25 cellular contexts compared by ENCODE assay signal in the genomic region with DNA sequence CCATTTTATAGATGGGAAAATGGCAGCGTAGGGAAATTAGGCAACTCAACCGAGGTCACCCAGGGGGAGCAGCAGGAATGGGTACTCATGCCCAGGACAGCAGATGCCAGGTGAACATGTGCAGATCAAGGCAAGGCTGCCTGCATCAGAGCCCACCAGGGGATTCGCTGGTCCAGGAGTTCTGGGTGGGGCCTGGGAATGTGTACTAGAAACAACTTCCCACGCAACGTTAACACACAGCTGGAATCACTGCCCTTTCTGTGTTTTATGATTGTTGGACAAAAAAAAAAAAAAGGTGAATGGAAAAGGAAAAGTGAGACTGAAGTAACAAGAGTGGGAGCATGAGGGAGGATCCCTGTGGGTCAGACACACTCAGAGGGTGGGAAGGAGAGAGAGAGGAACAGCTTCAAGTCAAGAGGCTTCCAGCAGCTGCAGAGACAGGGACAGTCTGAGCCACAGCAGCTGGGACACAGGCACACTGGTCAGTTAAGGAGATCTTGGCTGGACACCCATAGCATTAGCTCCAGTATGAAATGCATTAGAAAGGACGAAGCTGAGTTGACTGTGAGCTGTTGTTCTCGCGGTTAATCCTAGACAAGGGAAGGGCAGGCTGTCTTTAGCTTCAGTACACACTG.
DNase-seq lines count a peak whose midpoint lies in the region; ATAC-seq, FAIRE-seq and TF ChIP-seq lines count a peak whose summit lies in the region.
"Had no signal": no experiment of that assay in that cellular context is flagged by ENCODE, and none has a peak within 500 bp of the region (broad histone marks: within the 10 kb centered on the region; RNA-seq: fewer than 3 reads in every experiment).

No MANE protein-coding gene starts in this region.

- in situ Hi-C loops in gastrocnemius medialis (cut with MboI; ENCODE audit: low sequenced_read_pairs in 4 of 4) (no loop called here), transverse colon (cut with MboI; ENCODE audit: low pct_ligation_motif_present in 1 of 4, low pct_unique_long_range_greater_than_20kb in 1 of 4, low sequenced_read_pairs in 3 of 4) (no loop called here)

- no peak overlapping the region for H4K91ac ChIP-seq in H1 (replicated peaks; ENCODE audit: insufficient read length, low read length)

- ATAC-seq in gastrocnemius medialis (peak; percentile 34 to 42), GM19035 (IDR thresholded peaks at IDR 0.05; ENCODE audit: unreplicated experiment) (no peak)
- ATAC-seq: natural killer cell, WTC11 had no signal

- no peak overlapping the region for H4K5ac ChIP-seq in H1 (ENCODE audit: insufficient read length, low read depth, low read length)

- H3K4ac ChIP-seq in H1 (replicated peaks; ENCODE audit: insufficient read length, low read depth, low read length) = no peak overlapping the region

- H3K14ac ChIP-seq in H1 (ENCODE audit: insufficient read length) = no peak overlapping the region

- peak overlapping the region; percentile 47 for H3K27ac Mint-ChIP-seq in HFFc6
- H3K27ac Mint-ChIP-seq in MCF 10A (ENCODE audit: low read depth, unreplicated experiment) = no peak overlapping the region
- H3K27ac Mint-ChIP-seq: activated naive CD4-positive, alpha-beta T cell treated with anti-CD3 and anti-CD28 coated beads for 36 hours; natural killer cell; progenitor cell of endocrine pancreas; WTC11 had no signal

- TF ChIP-seq RAD21 in H1 (IDR thresholded peaks at IDR 0.05 in 1 of 2, conservative IDR thresholded peaks at IDR 0.05 in 1 of 2; ENCODE audit: low read depth in 2 of 2, low read length in 2 of 2) = no peak

- no peak overlapping the region for H2BK15ac ChIP-seq in H1 (ENCODE audit: low read length)

- FAIRE-seq in H1 (lab: Jason Lieb, UNC) = no peak

- H3K4me3 ChIP-seq in H1 (ENCODE audit: extremely low read depth in 1 of 4, insufficient read depth in 2 of 4, low read depth in 3 of 4, low read length in 4 of 4) (no peak overlapping the region), gastrocnemius medialis (no peak overlapping the region), transverse colon (no peak overlapping the region)
- H3K4me3 ChIP-seq: BLaER1 treated with 17β-estradiol and CSF1 and Interleukin-3, amounts not matched to agents 10 nM and 100 nM had no signal

- no peak overlapping the region for H3K18ac ChIP-seq in H1 (ENCODE audit: extremely low read depth, low read length)

- no peaks in the 10 kb centered on the region for H4K20me1 ChIP-seq in H1 (replicated peaks in 1 of 2; ENCODE audit: control insufficient read depth in 1 of 2, insufficient read depth in 2 of 2, low read length in 2 of 2)

- peaks cover 73% of the 10 kb centered on the region for H3K4me1 Mint-ChIP-seq in HFFc6 (ENCODE audit: low read depth)
- peaks cover 20% of the 10 kb centered on the region for H3K4me1 Mint-ChIP-seq in MCF 10A (ENCODE audit: insufficient read depth, unreplicated experiment)
- H3K4me1 Mint-ChIP-seq: natural killer cell had no signal

- H3K27me3 ChIP-seq in H1 (replicated peaks in 1 of 4; ENCODE audit: control insufficient read depth in 3 of 4, extremely low read depth in 1 of 4, insufficient read depth in 3 of 4, low read length in 3 of 4) (no peaks in the 10 kb centered on the region), gastrocnemius medialis (no peaks in the 10 kb centered on the region), transverse colon (no peaks in the 10 kb centered on the region)

- intact Hi-C loops in gastrocnemius medialis (cut with DNase I; ENCODE audit: low total_unique reads) (no loop called here), transverse colon (cut with DNase I; ENCODE audit: low total_unique reads) (no loop called here), MCF 10A (cut with micrococcal nuclease) (no loop called here)

- H3K56ac ChIP-seq in H1 (replicated peaks; ENCODE audit: insufficient read length, low read depth, low read length) = no peak overlapping the region

- H3K36me3 ChIP-seq in H1 (ENCODE audit: control insufficient read depth in 2 of 4, insufficient read depth in 4 of 4, low read length in 3 of 4) (no peaks in the 10 kb centered on the region), gastrocnemius medialis (no peaks in the 10 kb centered on the region), transverse colon (no peaks in the 10 kb centered on the region)
- H3K36me3 ChIP-seq: BLaER1 treated with 17β-estradiol and CSF1 and Interleukin-3, amounts not matched to agents 10 nM and 100 nM had no signal

- no peak overlapping the region for H3K9ac ChIP-seq in H1 (replicated peaks in 1 of 4; ENCODE audit: extremely low read depth in 1 of 4, low read depth in 3 of 4, low read length in 3 of 4)
- H3K9ac ChIP-seq: BLaER1 treated with 17β-estradiol and CSF1 and Interleukin-3, amounts not matched to agents 10 nM and 100 nM had no signal

- CTCF ChIA-PET in H1 (lab: Charles Lee; ENCODE audit: partially characterized antibody) = interaction anchor here (0.6 to 2.1 kb wide), 2 partner anchors 9 to 1324 kb away, joined by 4 to 8 read pairs; no protein-coding TSS in a partner anchor
- CTCF ChIA-PET in MCF 10A (lab: Yijun Ruan, JAX) = interaction anchor here (1.0 to 1.8 kb wide), 2 partner anchors 10 to 25 kb away, joined by 3 to 4 read pairs; no protein-coding TSS in a partner anchor

- no peak overlapping the region for H4K8ac ChIP-seq in H1 (ENCODE audit: extremely low read depth, insufficient read depth, low read length)

- H3K27me3 Mint-ChIP-seq in HFFc6 (ENCODE audit: insufficient read depth) (no peaks in the 10 kb centered on the region; the same call in 1 of the 2 replicates), MCF 10A (ENCODE audit: insufficient read depth, unreplicated experiment) (no peaks in the 10 kb centered on the region)

- TF ChIP-seq CTCF in HFFc6 (IDR thresholded peaks at IDR 0.05) = no peak
- no peak for TF ChIP-seq CTCF in H1 (IDR thresholded peaks at IDR 0.05; ENCODE audit: control extremely low read depth in 1 of 3, insufficient read depth in 1 of 3, low read depth in 1 of 3, low read length in 3 of 3)
- TF ChIP-seq CTCF in gastrocnemius medialis (IDR thresholded peaks at IDR 0.05 in 4 of 5, conservative IDR thresholded peaks at IDR 0.05 in 1 of 5) = no peak
- no peak for TF ChIP-seq CTCF in transverse colon (IDR thresholded peaks at IDR 0.05)
- TF ChIP-seq CTCF in MCF 10A (IDR thresholded peaks at IDR 0.05; ENCODE audit: unreplicated experiment) = no peak

- no peaks in the 10 kb centered on the region for H3K23me2 ChIP-seq in H1 (ENCODE audit: low read depth, low read length)

- H2AK5ac ChIP-seq in H1 (ENCODE audit: low read depth, low read length) = no peak overlapping the region

- no peak overlapping the region for H2BK12ac ChIP-seq in H1 (ENCODE audit: low read depth, low read length)

- H3K27ac ChIP-seq in H1 (ENCODE audit: low read depth, low read length) (no peak overlapping the region), gastrocnemius medialis (no peak overlapping the region), transverse colon (no peak overlapping the region)
- H3K27ac ChIP-seq: BLaER1 treated with 17β-estradiol and CSF1 and Interleukin-3, amounts not matched to agents 10 nM and 100 nM had no signal

- no peak for TF ChIP-seq EP300 in H1 (IDR thresholded peaks at IDR 0.05; ENCODE audit: borderline replicate concordance in 1 of 2, low read depth in 2 of 2, low read length in 2 of 2)
- TF ChIP-seq EP300 in transverse colon (IDR thresholded peaks at IDR 0.05; ENCODE audit: low read depth) = no peak

- H3K9me3 ChIP-seq in H1 (ENCODE audit: insufficient read depth in 2 of 2, low read depth in 1 of 2, low read length in 1 of 2) (no peaks in the 10 kb centered on the region), gastrocnemius medialis (no peaks in the 10 kb centered on the region), transverse colon (no peaks in the 10 kb centered on the region)
- H3K9me3 ChIP-seq: BLaER1 treated with 17β-estradiol and CSF1 and Interleukin-3, amounts not matched to agents 10 nM and 100 nM had no signal

- H3K36me3 Mint-ChIP-seq in HFFc6 (ENCODE audit: low read depth) (no peaks in the 10 kb centered on the region), MCF 10A (ENCODE audit: insufficient read depth, unreplicated experiment) (no peaks in the 10 kb centered on the region)
- H3K36me3 Mint-ChIP-seq: natural killer cell, WTC11 had no signal

- DNase-seq in HFFc6 (no peak), H1 (ENCODE audit: low read depth in 1 of 2, low spot score in 2 of 2) (no peak), left kidney (ENCODE audit: low read depth, low spot score) (peak; percentile 53), gastrocnemius medialis (peak in 1 of 2 donors; percentile 18), transverse colon (no peak), MCF 10A (ENCODE audit: unreplicated experiment) (no peak), OCI-M2 (lab: John Stamatoyannopoulos, UW; ENCODE audit: unreplicated experiment) (no peak)
- DNase-seq: ACHN; activated naive CD4-positive, alpha-beta T cell treated with anti-CD3 and anti-CD28 coated beads for 36 hours; amniotic stem cell; COR-L47; mesendoderm; natural killer cell; NCI-H1092 treated with DMSO at 0.1 percent for 48 hours; NCI-H2029 treated with DMSO at 0.1 percent for 48 hours; NCI-H446; SHP77; stimulated activated CD4-positive, alpha-beta T cell treated with anti-CD3 and anti-CD28 coated beads, Interleukin-1b, Interleukin-23, amount 100 ng/mL, for 48 hours; substantia nigra; SW 1271; T1000 had no signal

- H2BK120ac ChIP-seq in H1 (replicated peaks; ENCODE audit: low read depth, low read length) = no peak overlapping the region

- H3K79me1 ChIP-seq in H1 (ENCODE audit: low read depth, low read length) = no peaks in the 10 kb centered on the region

- no peaks in the 10 kb centered on the region for H3K9me3 Mint-ChIP-seq in HFFc6
- H3K9me3 Mint-ChIP-seq in MCF 10A (ENCODE audit: unreplicated experiment) = no peaks in the 10 kb centered on the region
- H3K9me3 Mint-ChIP-seq: activated naive CD4-positive, alpha-beta T cell treated with anti-CD3 and anti-CD28 coated beads for 36 hours; natural killer cell; WTC11 had no signal

- peak overlapping the region; percentile 24; the same call in 1 of the 2 replicates for H2AFZ ChIP-seq in H1 (ENCODE audit: low read length)

- H3K4me1 ChIP-seq in H1 (replicated peaks in 1 of 4; ENCODE audit: control insufficient read depth in 3 of 4, insufficient read depth in 4 of 4, low read length in 3 of 4) (no peaks in the 10 kb centered on the region), gastrocnemius medialis (no peaks in the 10 kb centered on the region), transverse colon (peaks cover 13 to 26% (median 21%) of the 10 kb centered on the region in 4 donors)

- 89% methylated on average over 8 of the region's 8 CpGs; no CpG with 5 or more reads in 1 of the 2 experiments for WGBS in H1 (ENCODE audit: extremely low coverage in 1 of 2, insufficient coverage in 1 of 2, insufficient read length in 1 of 2, insufficient replicate concordance in 2 of 2, low coverage in 1 of 2, low lambda C conversion rate in 2 of 2, missing lambda C conversion rate in 1 of 2), 2 experiments
- 68 to 75% methylated on average over 5 to 8 of the region's 8 CpGs for WGBS in transverse colon (ENCODE audit: low coverage in 1 of 2), 2 donors

- H2BK5ac ChIP-seq in H1 (ENCODE audit: low read depth, low read length) = no peak overlapping the region

- H2BK20ac ChIP-seq in H1 (ENCODE audit: low read length) = no peak overlapping the region

- H3K23ac ChIP-seq in H1 (ENCODE audit: insufficient read length) = no peak overlapping the region

- no peak overlapping the region for H3K4me2 ChIP-seq in H1 (ENCODE audit: insufficient read depth in 1 of 2, low read depth in 2 of 2, low read length in 2 of 2)

- TF ChIP-seq POLR2A in H1 (IDR thresholded peaks at IDR 0.05; ENCODE audit: control extremely low read depth in 1 of 2, low read depth in 2 of 2, low read length in 2 of 2) = no peak
- TF ChIP-seq POLR2A in gastrocnemius medialis (IDR thresholded peaks at IDR 0.05) = no peak
- TF ChIP-seq POLR2A in transverse colon (IDR thresholded peaks at IDR 0.05) = no peak

- BruUV-seq in MCF 10A (replicated peaks; lab: Mats Ljungman, UMichigan) = no TSS peak

- 0 out of 2 replicates have a peak overlapping the region, but pooled peaks have one; percentile 19 for H3K4me3 Mint-ChIP-seq in HFFc6
- no peak overlapping the region for H3K4me3 Mint-ChIP-seq in MCF 10A (ENCODE audit: unreplicated experiment)
- H3K4me3 Mint-ChIP-seq: activated naive CD4-positive, alpha-beta T cell treated with anti-CD3 and anti-CD28 coated beads for 36 hours; natural killer cell; WTC11 had no signal

- H3K79me2 ChIP-seq in H1 (ENCODE audit: control insufficient read depth in 1 of 2, insufficient read depth in 2 of 2, low read length in 2 of 2) = no peaks in the 10 kb centered on the region

- POLR2A ChIA-PET in H1 (lab: Charles Lee; ENCODE audit: partially characterized antibody) (interaction anchor here (0.6 kb wide), 1 partner anchor 135 kb away, joined by 3 read pairs; no protein-coding TSS in a partner anchor), MCF 10A (lab: Yijun Ruan, JAX) (no interaction called here)
